Comparison of ENCODE assay signal across 8 cellular contexts in genomic region chr5:56951946-56952691, GRCh38. TPM values are rescaled to one million over a fixed set of nuclear protein-coding genes. Genes with fewer than 3 reads are reported as not detected.
DNase-seq lines count a peak whose midpoint lies in the region; ATAC-seq and TF ChIP-seq lines count a peak whose summit lies in the region.

Gene MIER3, minus strand, starts transcription at chr5:56952123. Its CDS starts 21 bp downstream, at chr5:56952102.

- TF ChIP-seq CTCF in CD4-positive, alpha-beta T cell (IDR thresholded peaks at IDR 0.05) = no peak
- TF ChIP-seq CTCF in OCI-LY3 (IDR thresholded peaks at IDR 0.05; ENCODE audit: low read depth, low read length) = no peak

- H3K4me3 Mint-ChIP-seq in CD4-positive, alpha-beta T cell = peak within 1 kb of the TSS; percentile 89

- POLR2A ChIA-PET in CD4-positive, alpha-beta T cell (lab: Charles Lee) = no interaction called here

- H3K9ac ChIP-seq in OCI-LY3 (ENCODE audit: low read length) (peak within 1 kb of the TSS; percentile 78), muscle layer of colon (ENCODE audit: low read length) (peak within 1 kb of the TSS; percentile 74)

- H3K27ac Mint-ChIP-seq in CD4-positive, alpha-beta T cell = peak within 1 kb of the TSS; percentile 88

- H3K36me3 ChIP-seq in OCI-LY3 (replicated peaks; ENCODE audit: low read depth, low read length) (no peaks in the 10 kb centered on the region), muscle layer of colon (ENCODE audit: insufficient read depth, low read length) (no peaks in the 10 kb centered on the region)

- peak within 1 kb of the TSS; percentile 99 for H2AFZ ChIP-seq in OCI-LY3 (ENCODE audit: low read depth, low read length)

- H3K4me3 ChIP-seq in OCI-LY3 (ENCODE audit: low read length) (peak within 1 kb of the TSS; percentile 95), muscle layer of colon (ENCODE audit: low read depth in 1 of 2, low read length in 2 of 2) (peak within 1 kb of the TSS; percentile 77 to 85)

- H3K36me3 Mint-ChIP-seq in CD4-positive, alpha-beta T cell (ENCODE audit: low read depth) = peaks cover 16% of the 10 kb centered on the region

- no peak for TF ChIP-seq POLR2A in erythroblast (IDR thresholded peaks at IDR 0.05; ENCODE audit: low read length)

- H3K27me3 Mint-ChIP-seq in CD4-positive, alpha-beta T cell = peaks cover 21% of the 10 kb centered on the region

- intact Hi-C loops in CD4-positive, alpha-beta T cell (cut with DNase I, micrococcal nuclease) = loop anchor here (2.0 to 5.0 kb wide), 5 partner anchors 41 to 269 kb away; partner anchors contain the start of genes GPBP1 (in 1 of the 2) and SETD9 (in 1 of the 2)

- peaks cover 20% of the 10 kb centered on the region for H3K4me1 Mint-ChIP-seq in CD4-positive, alpha-beta T cell (ENCODE audit: low read depth)

- CTCF ChIA-PET in CD4-positive, alpha-beta T cell (lab: Charles Lee) = no interaction called here

- H3K27me3 ChIP-seq in CD4-positive, alpha-beta T cell (ENCODE audit: control insufficient read depth, insufficient read depth, low read length) = peaks cover 14% of the 10 kb centered on the region
- H3K27me3 ChIP-seq in OCI-LY3 (ENCODE audit: low read depth, low read length) (peaks cover 16% of the 10 kb centered on the region), muscle layer of colon (ENCODE audit: control insufficient read depth in 1 of 2, insufficient read depth in 2 of 2, low read length in 2 of 2) (no peaks in the 10 kb centered on the region)

- no peaks in the 10 kb centered on the region for H3K9me3 Mint-ChIP-seq in CD4-positive, alpha-beta T cell

- peak; percentile 61 to 82 (median 70) for DNase-seq in CD4-positive, alpha-beta T cell
- DNase-seq in activated T-cell treated with anti-CD3 and anti-CD28 coated beads for 24 hours (ENCODE audit: low read depth) (peak; percentile 66), erythroblast (lab: John Stamatoyannopoulos, UW) (peak; percentile 80 to 89)
- DNase-seq in stimulated activated CD8-positive, alpha-beta memory T cell treated with anti-CD3 and anti-CD28 coated beads, Interleukin-7, amount 100 ng/mL, for 24 hours (ENCODE audit: low read depth) = peak; percentile 49

- no peak within 1 kb of the TSS for H3K27ac ChIP-seq in CD4-positive, alpha-beta T cell (ENCODE audit: low read depth, low read length)
- H3K27ac ChIP-seq in OCI-LY3 (ENCODE audit: low read length) (no peak within 1 kb of the TSS), muscle layer of colon (ENCODE audit: low read depth, low read length) (peak within 1 kb of the TSS; percentile 82)

- peaks cover 11% of the 10 kb centered on the region; the same call in 1 of the 2 replicates for H3K4me1 ChIP-seq in OCI-LY3 (ENCODE audit: low read length)
- peaks cover 9% of the 10 kb centered on the region for H3K4me1 ChIP-seq in muscle layer of colon (ENCODE audit: insufficient read depth, low read length)

- peak; percentile 92 for ATAC-seq in CD4-positive, alpha-beta T cell (ENCODE audit: poor library complexity)
- ATAC-seq in GM19395 (IDR thresholded peaks at IDR 0.05; ENCODE audit: unreplicated experiment) = peak; percentile 86
- peak; percentile 91 for ATAC-seq in HG03521 (IDR thresholded peaks at IDR 0.05; ENCODE audit: unreplicated experiment)

- peaks cover 7% of the 10 kb centered on the region; the same call in 1 of the 2 replicates for H4K20me1 ChIP-seq in OCI-LY3 (ENCODE audit: insufficient read depth, low read length)

- peaks cover 14% of the 10 kb centered on the region; the same call in 1 of the 2 replicates for H3K79me2 ChIP-seq in OCI-LY3 (ENCODE audit: low read length)

- no peaks in the 10 kb centered on the region for H3K9me3 ChIP-seq in CD4-positive, alpha-beta T cell (ENCODE audit: control insufficient read depth, low read length)
- H3K9me3 ChIP-seq in OCI-LY3 (ENCODE audit: insufficient read depth, low read length) (no peaks in the 10 kb centered on the region), muscle layer of colon (ENCODE audit: low read length) (no peaks in the 10 kb centered on the region)

- H3K4me2 ChIP-seq in OCI-LY3 (ENCODE audit: low read length) = peak within 1 kb of the TSS; percentile 95

RNA-seq across cellular contexts. Expression of gene MIER3, which starts in this region (rescaled TPM):
- 10 to 100 TPM; 25.9 to 26.1 TPM for total RNA-seq in CD4-positive, alpha-beta T cell
